Comparison of ENCODE assay signal across 8 cellular contexts in genomic region chr6:3356056-3356823, GRCh38.
A peak's percentile ranks its signal among the peaks of the same experiment; 100 is the strongest.
DNase-seq lines count a peak whose midpoint lies in the region; ATAC-seq and TF ChIP-seq lines count a peak whose summit lies in the region.

No MANE protein-coding gene starts in this region.

- POLR2A ChIA-PET in AG04449 (lab: Yijun Ruan, JAX) = no interaction called here

- DNase-seq in AG04449 (ENCODE audit: low read depth, low spot score) = no peak
- peak; percentile 42 for DNase-seq in NCI-H774 (lab: John Stamatoyannopoulos, UW)
- peak; percentile 15 for DNase-seq in activated CD8-positive, alpha-beta memory T cell treated with anti-CD3 and anti-CD28 coated beads, Interleukin-2, amount 50 U/mL, for 24 hours (ENCODE audit: extremely low read depth)
- DNase-seq in epithelial cell of proximal tubule (ENCODE audit: low read depth) = no peak

- ATAC-seq in GM18858 (IDR thresholded peaks at IDR 0.05; ENCODE audit: unreplicated experiment) = peak; percentile 73
- ATAC-seq in HG03139 (IDR thresholded peaks at IDR 0.05; ENCODE audit: unreplicated experiment) = peak; percentile 85
- ATAC-seq in stimulated activated memory B cell treated with anti-CD40 and anti-IgM and Interleukin-4, amounts not matched to agents 10 μg/mL and 1 μg/mL and 100 μg/mL, for 72 hours = peak; percentile 97

- peak overlapping the region; percentile 82 for H3K27ac ChIP-seq in muscle layer of duodenum (ENCODE audit: low read length)

- peak overlapping the region; percentile 44 for H3K4me3 ChIP-seq in AG04449 (ENCODE audit: low read depth, low read length)
- peak overlapping the region; percentile 45 for H3K4me3 ChIP-seq in epithelial cell of proximal tubule (ENCODE audit: low read depth, low read length)
- peak overlapping the region; percentile 48 for H3K4me3 ChIP-seq in muscle layer of duodenum (ENCODE audit: low read depth in 1 of 2, low read length in 2 of 2)

- peak overlapping the region; percentile 84 for H3K27ac Mint-ChIP-seq in stimulated activated memory B cell treated with anti-CD40 and anti-IgM and Interleukin-4, amounts not matched to agents 10 μg/mL and 1 μg/mL and 100 μg/mL, for 72 hours

- H3K27me3 Mint-ChIP-seq in stimulated activated memory B cell treated with anti-CD40 and anti-IgM and Interleukin-4, amounts not matched to agents 10 μg/mL and 1 μg/mL and 100 μg/mL, for 72 hours = no peaks in the 10 kb centered on the region

- no peaks in the 10 kb centered on the region for H3K36me3 Mint-ChIP-seq in stimulated activated memory B cell treated with anti-CD40 and anti-IgM and Interleukin-4, amounts not matched to agents 10 μg/mL and 1 μg/mL and 100 μg/mL, for 72 hours

- H3K4me3 Mint-ChIP-seq in stimulated activated memory B cell treated with anti-CD40 and anti-IgM and Interleukin-4, amounts not matched to agents 10 μg/mL and 1 μg/mL and 100 μg/mL, for 72 hours = peak overlapping the region; percentile 81

- H3K4me1 Mint-ChIP-seq in stimulated activated memory B cell treated with anti-CD40 and anti-IgM and Interleukin-4, amounts not matched to agents 10 μg/mL and 1 μg/mL and 100 μg/mL, for 72 hours = peaks cover 35% of the 10 kb centered on the region

- TF ChIP-seq CTCF in AG04449 (IDR thresholded peaks at IDR 0.05; ENCODE audit: insufficient read depth, low read length, missing control alignments) = no peak
- no peak for TF ChIP-seq CTCF in epithelial cell of proximal tubule (conservative IDR thresholded peaks at IDR 0.05; ENCODE audit: low read depth, low read length)

- peaks cover 13 to 25% of the 10 kb centered on the region in 2 donors for H3K4me1 ChIP-seq in muscle layer of duodenum (ENCODE audit: control insufficient read depth in 1 of 2, insufficient read depth in 2 of 2, low read length in 2 of 2)

- no peaks in the 10 kb centered on the region for H3K9me3 ChIP-seq in muscle layer of duodenum (ENCODE audit: control insufficient read depth in 1 of 2, low read length in 2 of 2)

- CTCF ChIA-PET in AG04449 (lab: Yijun Ruan, JAX) = no interaction called here

- no peaks in the 10 kb centered on the region for H3K36me3 ChIP-seq in muscle layer of duodenum (ENCODE audit: control insufficient read depth in 1 of 2, insufficient read depth in 2 of 2, low read length in 2 of 2)

- H3K9me3 Mint-ChIP-seq in stimulated activated memory B cell treated with anti-CD40 and anti-IgM and Interleukin-4, amounts not matched to agents 10 μg/mL and 1 μg/mL and 100 μg/mL, for 72 hours = no peaks in the 10 kb centered on the region

- no peaks in the 10 kb centered on the region for H3K27me3 ChIP-seq in muscle layer of duodenum (ENCODE audit: low read depth, low read length)

Comparison
In these comparisons a context has a peak if more than half of its experiments do, and no peak if none do; other contexts are left out.
1. DNase-seq: peak in NCI-H774 (single experiment) and activated CD8-positive, alpha-beta memory T cell treated with anti-CD3 and anti-CD28 coated beads, Interleukin-2, amount 50 U/mL, for 24 hours (single experiment); none in AG04449 (single experiment) and epithelial cell of proximal tubule (single experiment).
2. Peak in every context shown above with its lines, with median percentiles within 50 percentile points of each other: H3K4me3 ChIP-seq and ATAC-seq.